In genomic region chrX:10697552-10697951, GRCh38 we compare ENCODE assay signal across 21 cellular contexts.
"Had no signal": no experiment of that assay in that cellular context is flagged by ENCODE, and none has a peak within 500 bp of the region (broad histone marks: within the 10 kb centered on the region; RNA-seq: fewer than 3 reads in every experiment).

No MANE protein-coding gene starts in this region.

- H3K9me3 ChIP-seq: colonic mucosa, esophagus squamous epithelium, gastroesophageal sphincter, left lung, lower lobe of right lung, mucosa of descending colon had no signal

- H3K27me3 ChIP-seq: colonic mucosa, esophagus squamous epithelium, foreskin keratinocyte, gastroesophageal sphincter, heart right ventricle, left lung had no signal

- H3K4me3 ChIP-seq: colonic mucosa, esophagus squamous epithelium, gastroesophageal sphincter, heart right ventricle, left lung, lower lobe of right lung, mucosa of descending colon had no signal

- H3K36me3 ChIP-seq: colonic mucosa, esophagus squamous epithelium, gastroesophageal sphincter, heart right ventricle, left lung, lower lobe of right lung had no signal

- DNase-seq: colonic mucosa; cortex of kidney; effector CD8-positive, alpha-beta T cell; effector memory CD8-positive, alpha-beta T cell; endodermal cell; erythroblast; esophagus squamous epithelium; foreskin keratinocyte; head of caudate nucleus; heart right ventricle; hippocampal formation; left cardiac atrium; left lung; left ventricle myocardium superior; lower lobe of right lung; mesenchymal stem cell; mucosa of descending colon; naive B cell had no signal

- ATAC-seq: effector memory CD8-positive, alpha-beta T cell; esophagus mucosa; foreskin keratinocyte; gastroesophageal sphincter; heart right ventricle; left cardiac atrium; left lung; left ventricle myocardium superior; lower lobe of right lung; mucosa of descending colon had no signal

- H3K27ac ChIP-seq: colonic mucosa, epithelial cell of prostate, esophagus squamous epithelium, foreskin keratinocyte, gastroesophageal sphincter, heart right ventricle, left lung, lower lobe of right lung had no signal

- H3K4me1 ChIP-seq: colonic mucosa, esophagus squamous epithelium, foreskin keratinocyte, gastroesophageal sphincter, heart right ventricle, left lung, lower lobe of right lung had no signal
